Comparison of ENCODE assay signal across 2 cellular contexts in the genomic region with DNA sequence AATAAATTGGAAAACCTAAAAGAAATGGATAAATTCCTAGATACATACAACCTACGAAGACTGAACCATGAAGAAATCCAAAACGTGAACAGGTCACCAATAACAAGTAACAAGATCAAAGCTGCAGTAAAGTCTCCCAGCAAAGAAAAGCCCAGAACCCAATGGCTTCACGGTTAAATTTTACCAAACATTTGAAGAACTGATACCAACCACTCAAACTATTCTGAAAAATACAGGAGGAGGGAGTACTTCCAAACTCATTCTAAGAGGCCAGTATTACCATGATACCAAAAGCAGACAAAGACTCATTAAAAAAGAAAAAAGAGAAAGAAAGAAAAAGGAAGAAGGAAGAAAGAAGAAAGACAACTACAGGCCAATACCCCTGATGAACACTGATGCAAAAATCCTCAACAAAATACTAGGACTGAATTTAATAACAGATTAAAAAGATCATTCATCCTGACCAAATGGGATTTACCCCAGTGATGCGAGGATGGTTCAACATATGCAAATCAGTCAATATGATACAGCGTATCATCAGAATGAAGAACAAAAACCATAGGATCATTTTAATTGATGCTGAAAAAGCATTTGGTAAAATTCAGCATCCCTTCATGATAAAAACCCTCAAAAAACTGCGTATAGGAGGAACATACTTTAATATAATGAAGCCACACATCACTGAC.
TF ChIP-seq lines count a peak whose summit lies in the region.

No MANE protein-coding gene starts in this region.

TF ChIP-seq in GM12878, 131 proteins besides CTCF, POLR2A, EP300 and RAD21 (continued from another document):
- TF ChIP-seq BCL3 (IDR thresholded peaks at IDR 0.05; ENCODE audit: borderline replicate concordance, insufficient read depth, low read depth, low read length, poor library complexity, severe bottlenecking) (no peak), ZNF24 (IDR thresholded peaks at IDR 0.05) (0 out of 2 replicates have a peak, but pooled peaks have one; percentile 13), NBN (IDR thresholded peaks at IDR 0.05) (0 out of 2 replicates have a peak, but pooled peaks have one; percentile 18)

TF ChIP-seq in SK-N-SH treated with all-trans-retinoic acid at 6 μM for 48 hours, 23 proteins besides CTCF, POLR2A, EP300 and RAD21 (continued from another document):
- TF ChIP-seq CSRNP3 (CRISPR knock-in tag; IDR thresholded peaks at IDR 0.05): no peak
- no peak for TF ChIP-seq ARNTL (CRISPR knock-in tag; IDR thresholded peaks at IDR 0.05; ENCODE audit: borderline replicate concordance, low read depth)
- no peak for TF ChIP-seq ZNF565 (CRISPR knock-in tag; conservative IDR thresholded peaks at IDR 0.05; ENCODE audit: low read depth)
- TF ChIP-seq, protein P1, sequence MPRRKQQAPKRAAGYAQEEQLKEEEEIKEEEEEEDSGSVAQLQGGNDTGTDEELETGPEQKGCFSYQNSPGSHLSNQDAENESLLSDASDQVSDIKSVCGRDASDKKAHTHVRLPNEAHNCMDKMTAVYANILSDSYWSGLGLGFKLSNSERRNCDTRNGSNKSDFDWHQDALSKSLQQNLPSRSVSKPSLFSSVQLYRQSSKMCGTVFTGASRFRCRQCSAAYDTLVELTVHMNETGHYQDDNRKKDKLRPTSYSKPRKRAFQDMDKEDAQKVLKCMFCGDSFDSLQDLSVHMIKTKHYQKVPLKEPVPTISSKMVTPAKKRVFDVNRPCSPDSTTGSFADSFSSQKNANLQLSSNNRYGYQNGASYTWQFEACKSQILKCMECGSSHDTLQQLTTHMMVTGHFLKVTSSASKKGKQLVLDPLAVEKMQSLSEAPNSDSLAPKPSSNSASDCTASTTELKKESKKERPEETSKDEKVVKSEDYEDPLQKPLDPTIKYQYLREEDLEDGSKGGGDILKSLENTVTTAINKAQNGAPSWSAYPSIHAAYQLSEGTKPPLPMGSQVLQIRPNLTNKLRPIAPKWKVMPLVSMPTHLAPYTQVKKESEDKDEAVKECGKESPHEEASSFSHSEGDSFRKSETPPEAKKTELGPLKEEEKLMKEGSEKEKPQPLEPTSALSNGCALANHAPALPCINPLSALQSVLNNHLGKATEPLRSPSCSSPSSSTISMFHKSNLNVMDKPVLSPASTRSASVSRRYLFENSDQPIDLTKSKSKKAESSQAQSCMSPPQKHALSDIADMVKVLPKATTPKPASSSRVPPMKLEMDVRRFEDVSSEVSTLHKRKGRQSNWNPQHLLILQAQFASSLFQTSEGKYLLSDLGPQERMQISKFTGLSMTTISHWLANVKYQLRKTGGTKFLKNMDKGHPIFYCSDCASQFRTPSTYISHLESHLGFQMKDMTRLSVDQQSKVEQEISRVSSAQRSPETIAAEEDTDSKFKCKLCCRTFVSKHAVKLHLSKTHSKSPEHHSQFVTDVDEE (CRISPR knock-in tag; IDR thresholded peaks at IDR 0.05): no peak
- TF ChIP-seq CSDC2 (CRISPR knock-in tag; IDR thresholded peaks at IDR 0.05): no peak
- no peak for TF ChIP-seq GLIS3 (CRISPR knock-in tag; IDR thresholded peaks at IDR 0.05)
- TF ChIP-seq, protein P2, sequence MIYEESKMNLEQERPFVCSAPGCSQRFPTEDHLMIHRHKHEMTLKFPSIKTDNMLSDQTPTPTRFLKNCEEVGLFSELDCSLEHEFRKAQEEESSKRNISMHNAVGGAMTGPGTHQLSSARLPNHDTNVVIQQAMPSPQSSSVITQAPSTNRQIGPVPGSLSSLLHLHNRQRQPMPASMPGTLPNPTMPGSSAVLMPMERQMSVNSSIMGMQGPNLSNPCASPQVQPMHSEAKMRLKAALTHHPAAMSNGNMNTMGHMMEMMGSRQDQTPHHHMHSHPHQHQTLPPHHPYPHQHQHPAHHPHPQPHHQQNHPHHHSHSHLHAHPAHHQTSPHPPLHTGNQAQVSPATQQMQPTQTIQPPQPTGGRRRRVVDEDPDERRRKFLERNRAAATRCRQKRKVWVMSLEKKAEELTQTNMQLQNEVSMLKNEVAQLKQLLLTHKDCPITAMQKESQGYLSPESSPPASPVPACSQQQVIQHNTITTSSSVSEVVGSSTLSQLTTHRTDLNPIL (CRISPR knock-in tag; IDR thresholded peaks at IDR 0.05; ENCODE audit: low read depth): no peak
- TF ChIP-seq, protein P3, sequence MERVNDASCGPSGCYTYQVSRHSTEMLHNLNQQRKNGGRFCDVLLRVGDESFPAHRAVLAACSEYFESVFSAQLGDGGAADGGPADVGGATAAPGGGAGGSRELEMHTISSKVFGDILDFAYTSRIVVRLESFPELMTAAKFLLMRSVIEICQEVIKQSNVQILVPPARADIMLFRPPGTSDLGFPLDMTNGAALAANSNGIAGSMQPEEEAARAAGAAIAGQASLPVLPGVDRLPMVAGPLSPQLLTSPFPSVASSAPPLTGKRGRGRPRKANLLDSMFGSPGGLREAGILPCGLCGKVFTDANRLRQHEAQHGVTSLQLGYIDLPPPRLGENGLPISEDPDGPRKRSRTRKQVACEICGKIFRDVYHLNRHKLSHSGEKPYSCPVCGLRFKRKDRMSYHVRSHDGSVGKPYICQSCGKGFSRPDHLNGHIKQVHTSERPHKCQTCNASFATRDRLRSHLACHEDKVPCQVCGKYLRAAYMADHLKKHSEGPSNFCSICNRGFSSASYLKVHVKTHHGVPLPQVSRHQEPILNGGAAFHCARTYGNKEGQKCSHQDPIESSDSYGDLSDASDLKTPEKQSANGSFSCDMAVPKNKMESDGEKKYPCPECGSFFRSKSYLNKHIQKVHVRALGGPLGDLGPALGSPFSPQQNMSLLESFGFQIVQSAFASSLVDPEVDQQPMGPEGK (CRISPR knock-in tag; IDR thresholded peaks at IDR 0.05; ENCODE audit: borderline replicate concordance): no peak
- no peak for TF ChIP-seq BACH2 (CRISPR knock-in tag; IDR thresholded peaks at IDR 0.05; ENCODE audit: borderline replicate concordance)
- TF ChIP-seq TOX (CRISPR knock-in tag; IDR thresholded peaks at IDR 0.05; ENCODE audit: borderline replicate concordance): no peak
- no peak for TF ChIP-seq ESRRG (CRISPR knock-in tag; IDR thresholded peaks at IDR 0.05)
- TF ChIP-seq OSR1 (CRISPR knock-in tag; IDR thresholded peaks at IDR 0.05): no peak
- TF ChIP-seq ZC3H10 (CRISPR knock-in tag; IDR thresholded peaks at IDR 0.05): no peak
- no peak for TF ChIP-seq SNAI2 (CRISPR knock-in tag; IDR thresholded peaks at IDR 0.05)
- TF ChIP-seq ZFP30 (CRISPR knock-in tag; IDR thresholded peaks at IDR 0.05): no peak
- no peak for TF ChIP-seq POU6F1 (CRISPR knock-in tag; IDR thresholded peaks at IDR 0.05; ENCODE audit: borderline replicate concordance, low read depth)
- no peak for TF ChIP-seq TCF4 (CRISPR knock-in tag; IDR thresholded peaks at IDR 0.05; ENCODE audit: borderline replicate concordance)
- no peak for TF ChIP-seq PPARA (CRISPR knock-in tag; IDR thresholded peaks at IDR 0.05; ENCODE audit: borderline replicate concordance)
TF ChIP-seq in SK-N-SH treated with all-trans-retinoic acid at 6 μM for 48 hours: peak in this region for 0.
